18 cellular contexts compared by ENCODE assay signal in genomic region chr11:62015615-62016014, GRCh38. TPM values are rescaled to one million over a fixed set of nuclear protein-coding genes. Genes with fewer than 3 reads are reported as not detected.
DNase-seq lines count a peak whose midpoint lies in the region; ATAC-seq, FAIRE-seq and TF ChIP-seq lines count a peak whose summit lies in the region.
"Had no signal": no experiment of that assay in that cellular context is flagged by ENCODE, and none has a peak within 500 bp of the region (broad histone marks: within the 10 kb centered on the region; RNA-seq: fewer than 3 reads in every experiment).

No MANE protein-coding gene starts in this region.

- H3K36me3 Mint-ChIP-seq in GM23338 (ENCODE audit: low read depth), result peaks cover 1% of the 10 kb centered on the region; the same call in 2 of the 3 replicates
- H3K36me3 Mint-ChIP-seq: CD8-positive, alpha-beta memory T cell had no signal

- no peak overlapping the region for H3K4ac ChIP-seq in H1 (replicated peaks; ENCODE audit: insufficient read length, low read depth, low read length)

- H3K79me2 ChIP-seq in GM23338 (replicated peaks; ENCODE audit: insufficient read depth) (no peaks in the 10 kb centered on the region), H1 (ENCODE audit: control insufficient read depth in 1 of 2, insufficient read depth in 2 of 2, low read length in 2 of 2) (no peaks in the 10 kb centered on the region)

- H3K9me3 ChIP-seq in H1 (ENCODE audit: insufficient read depth in 2 of 2, low read depth in 1 of 2, low read length in 1 of 2) (peaks cover 0 to 1% of the 10 kb centered on the region in 2 experiments; a peak in 3 of 4 replicates), spleen (peaks cover 0 to under 1% (median 0%) of the 10 kb centered on the region in 8 donors)

- no peak for TF ChIP-seq RAD21 in H1 (IDR thresholded peaks at IDR 0.05 in 1 of 2, conservative IDR thresholded peaks at IDR 0.05 in 1 of 2; ENCODE audit: low read depth in 2 of 2, low read length in 2 of 2)

- H3K4me1 Mint-ChIP-seq in GM23338, result no peaks in the 10 kb centered on the region

- H3K27me3 ChIP-seq in GM23338 (ENCODE audit: insufficient read depth), result no peaks in the 10 kb centered on the region
- H3K27me3 ChIP-seq in H1 (replicated peaks in 1 of 4; ENCODE audit: control insufficient read depth in 3 of 4, extremely low read depth in 1 of 4, insufficient read depth in 3 of 4, low read length in 3 of 4), result no peaks in the 10 kb centered on the region
- H3K27me3 ChIP-seq in spleen (replicated peaks in 1 of 7), result no peaks in the 10 kb centered on the region

- H2BK12ac ChIP-seq in H1 (ENCODE audit: low read depth, low read length), result no peak overlapping the region

- no peak for TF ChIP-seq EP300 in H1 (IDR thresholded peaks at IDR 0.05; ENCODE audit: borderline replicate concordance in 1 of 2, low read depth in 2 of 2, low read length in 2 of 2)

- no peak overlapping the region for H2AK5ac ChIP-seq in H1 (ENCODE audit: low read depth, low read length)

- no peak overlapping the region for H3K18ac ChIP-seq in H1 (ENCODE audit: extremely low read depth, low read length)

- no peak overlapping the region for H2BK20ac ChIP-seq in H1 (ENCODE audit: low read length)

- CTCF ChIA-PET in H1 (lab: Charles Lee; ENCODE audit: partially characterized antibody), result interaction anchor here (0.7 to 3.6 kb wide), 4 partner anchors 11 to 115 kb away, joined by 3 to 14 read pairs (median 7); no protein-coding TSS in a partner anchor

- H2AFZ ChIP-seq in GM23338 (peak overlapping the region; percentile 43; the same call in 1 of the 2 replicates), H1 (ENCODE audit: low read length) (no peak overlapping the region)

- H4K20me1 ChIP-seq in GM23338 (replicated peaks; ENCODE audit: insufficient read depth) (no peaks in the 10 kb centered on the region), H1 (replicated peaks in 1 of 2; ENCODE audit: control insufficient read depth in 1 of 2, insufficient read depth in 2 of 2, low read length in 2 of 2) (no peaks in the 10 kb centered on the region)

- no peaks in the 10 kb centered on the region for H3K9me2 ChIP-seq in GM23338 (ENCODE audit: insufficient read depth)

- no peak overlapping the region for H4K5ac ChIP-seq in H1 (ENCODE audit: insufficient read length, low read depth, low read length)

- DNase-seq in GM23338 (ENCODE audit: low spot score), result no peak
- peak; percentile 58 for DNase-seq in RPMI7951 (ENCODE audit: low read depth)
- DNase-seq in H1 (ENCODE audit: low read depth in 1 of 2, low spot score in 2 of 2), result no peak
- peak; percentile 13 for DNase-seq in spleen
- no peak for DNase-seq in Right ventricle myocardium superior
- DNase-seq in LoVo (ENCODE audit: low spot score), result no peak
- no peak for DNase-seq in hepatic stellate cell (ENCODE audit: low spot score)
- DNase-seq: CD8-positive, alpha-beta memory T cell; DND-41; GF-D8; H9; NCI-H146; NCI-H226; NCI-H526 treated with DMSO at 0.1 percent for 48 hours; SIG-M5 had no signal

- H2BK120ac ChIP-seq in H1 (replicated peaks; ENCODE audit: low read depth, low read length), result no peak overlapping the region

- H3F3A ChIP-seq in GM23338 (replicated peaks; ENCODE audit: low read depth), result no peaks in the 10 kb centered on the region

- no peak overlapping the region for H3K4me3 ChIP-seq in GM23338
- H3K4me3 ChIP-seq in H1 (ENCODE audit: extremely low read depth in 1 of 4, insufficient read depth in 2 of 4, low read depth in 3 of 4, low read length in 4 of 4), result no peak overlapping the region
- no peak overlapping the region for H3K4me3 ChIP-seq in spleen

- no peaks in the 10 kb centered on the region for H3K36me3 ChIP-seq in GM23338 (ENCODE audit: insufficient read depth)
- H3K36me3 ChIP-seq in H1 (ENCODE audit: control insufficient read depth in 2 of 4, insufficient read depth in 4 of 4, low read length in 3 of 4), result no peaks in the 10 kb centered on the region
- H3K36me3 ChIP-seq in spleen, result no peaks in the 10 kb centered on the region

- TF ChIP-seq POLR2A in H1 (IDR thresholded peaks at IDR 0.05; ENCODE audit: control extremely low read depth in 1 of 2, low read depth in 2 of 2, low read length in 2 of 2) (no peak), spleen (IDR thresholded peaks at IDR 0.05) (no peak)

- H2BK5ac ChIP-seq in H1 (ENCODE audit: low read depth, low read length), result no peak overlapping the region

- H3K27ac ChIP-seq in GM23338 (ENCODE audit: low read depth) (no peak overlapping the region), H1 (ENCODE audit: low read depth, low read length) (no peak overlapping the region), spleen (no peak overlapping the region)

- WGBS in H1 (ENCODE audit: extremely low coverage in 1 of 2, insufficient coverage in 1 of 2, insufficient read length in 1 of 2, insufficient replicate concordance in 2 of 2, low coverage in 1 of 2, low lambda C conversion rate in 2 of 2, missing lambda C conversion rate in 1 of 2), 2 experiments, result 94% methylated on average over 7 of the region's 7 CpGs; no CpG with 5 or more reads in 1 of the 2 experiments
- WGBS in spleen, 5 donors, result 81 to 91% (median 85%) methylated on average over 7 of the region's 7 CpGs

- peak overlapping the region; percentile 55 for H4K91ac ChIP-seq in H1 (replicated peaks; ENCODE audit: insufficient read length, low read length)

- no peaks in the 10 kb centered on the region for H3K23me2 ChIP-seq in H1 (ENCODE audit: low read depth, low read length)

- no peak overlapping the region for H3K56ac ChIP-seq in H1 (replicated peaks; ENCODE audit: insufficient read length, low read depth, low read length)

- peak overlapping the region; percentile 57; the same call in 1 of the 2 replicates for H4K8ac ChIP-seq in H1 (ENCODE audit: extremely low read depth, insufficient read depth, low read length)

- POLR2A ChIA-PET in H1 (lab: Charles Lee; ENCODE audit: partially characterized antibody), result no interaction called here

- TF ChIP-seq CTCF in GM23338 (conservative IDR thresholded peaks at IDR 0.05; ENCODE audit: low read depth in 2 of 2) (0 out of 4 replicates have a peak, but pooled peaks of 1 of the 2 experiments have one; percentile 5), H1 (IDR thresholded peaks at IDR 0.05; ENCODE audit: control extremely low read depth in 1 of 3, insufficient read depth in 1 of 3, low read depth in 1 of 3, low read length in 3 of 3) (no peak), spleen (IDR thresholded peaks at IDR 0.05 in 8 of 11, conservative IDR thresholded peaks at IDR 0.05 in 3 of 11) (no peak)

- no peak for ATAC-seq in GM23338
- ATAC-seq in Right ventricle myocardium superior (ENCODE audit: poor library complexity), result no peak
- no peak for ATAC-seq in GM21381 (IDR thresholded peaks at IDR 0.05; ENCODE audit: unreplicated experiment)
- ATAC-seq: Panc1 had no signal

- no peak for FAIRE-seq in H1 (lab: Jason Lieb, UNC)

- H3K79me1 ChIP-seq in H1 (ENCODE audit: low read depth, low read length), result no peaks in the 10 kb centered on the region

- H3K23ac ChIP-seq in H1 (ENCODE audit: insufficient read length), result no peak overlapping the region

- H3K27me3 Mint-ChIP-seq in GM23338 (ENCODE audit: insufficient read depth, low read depth, poor library complexity), result peaks cover 11% of the 10 kb centered on the region

- no peak overlapping the region for H2BK15ac ChIP-seq in H1 (ENCODE audit: low read length)

- H3K9me3 Mint-ChIP-seq in GM23338, result peaks cover 12% of the 10 kb centered on the region; the same call in 2 of the 3 replicates

- no peak overlapping the region for H3K9ac ChIP-seq in H1 (replicated peaks in 1 of 4; ENCODE audit: extremely low read depth in 1 of 4, low read depth in 3 of 4, low read length in 3 of 4)

- H3K14ac ChIP-seq in H1 (ENCODE audit: insufficient read length), result no peak overlapping the region

- no peak overlapping the region for H3K4me3 Mint-ChIP-seq in GM23338
- H3K4me3 Mint-ChIP-seq: B cell; CD8-positive, alpha-beta memory T cell; H9 had no signal

- H3K4me2 ChIP-seq in GM23338, result no peak overlapping the region
- no peak overlapping the region for H3K4me2 ChIP-seq in H1 (ENCODE audit: insufficient read depth in 1 of 2, low read depth in 2 of 2, low read length in 2 of 2)

- no peaks in the 10 kb centered on the region for H3K4me1 ChIP-seq in GM23338 (ENCODE audit: insufficient read depth)
- H3K4me1 ChIP-seq in H1 (replicated peaks in 1 of 4; ENCODE audit: control insufficient read depth in 3 of 4, insufficient read depth in 4 of 4, low read length in 3 of 4), result peaks cover 0 to 3% (median 0%) of the 10 kb centered on the region in 4 experiments; a peak in 1 of 7 replicates
- peaks cover 0 to 21% (median 2%) of the 10 kb centered on the region in 6 donors for H3K4me1 ChIP-seq in spleen

- no peak overlapping the region for H3K27ac Mint-ChIP-seq in GM23338
- H3K27ac Mint-ChIP-seq: B cell had no signal

- intact Hi-C loops in spleen (cut with DNase I; ENCODE audit: low total_unique reads), result no loop called here
- intact Hi-C loops in Right ventricle myocardium superior (cut with DNase I), result no loop called here

TF ChIP-seq in GM23338, 12 proteins besides CTCF, POLR2A, EP300 and RAD21 (continues in another document):
- TF ChIP-seq ZNF114 (CRISPR knock-in tag; IDR thresholded peaks at IDR 0.05) (no peak), JUNB (IDR thresholded peaks at IDR 0.05; ENCODE audit: unreplicated experiment) (no peak), STAT1 (IDR thresholded peaks at IDR 0.05; ENCODE audit: unreplicated experiment) (no peak), NANOG (IDR thresholded peaks at IDR 0.05; ENCODE audit: borderline replicate concordance) (no peak)

RNA-seq across cellular contexts. Expression of gene FTH1, which starts 48.2 kb away (rescaled TPM):
- total RNA-seq in GM23338 (2014; rRNA removed; shearing (Covaris generic)), result 718 and 839 TPM in 2 replicates
- polyA plus RNA-seq in GM23338 (2016; fragmentation: Nextera tagmentation; extraction: Ambion mirVana) (2,531 and 2,750 TPM in 2 replicates), H1 (2011; rRNA removed) (895 and 1,153 TPM in 2 replicates), spleen (1,000 to 10,000 TPM; 2,005 to 3,321 (median 2,533) TPM)
- 726 and 869 TPM in 2 replicates for total RNA-seq in RPMI7951 (2014; rRNA removed; shearing (Covaris generic))
- 1,461 and 1,535 TPM in 2 replicates for total RNA-seq in H1 (2021; fragmentation: NEBNext Ultra II Directional; extraction: Animal tissue kit (Norgen Biotek cat#: 25700))
- 859 TPM for polyA plus RNA-seq in H1 (2011; cell fraction: cytosol; rRNA removed)
- polyA plus RNA-seq in H1 (2011; cell fraction: nucleus; rRNA removed), result 858 TPM
- 2,371 to 2,868 TPM (median 2,459 TPM) in 4 replicates for polyA plus RNA-seq in H1 (2012, experiment 1 of 2)
- polyA plus RNA-seq in H1 (2012, experiment 2 of 2), result 3,437 TPM
- 1,345 TPM for polyA plus RNA-seq in H1 (2013, experiment 1 of 2)
- polyA plus RNA-seq in H1 (2013, experiment 2 of 2), result 1,427 TPM
- 388 and 391 TPM in 2 replicates for polyA minus RNA-seq in H1 (2011; rRNA and poly(A)+ RNA removed)
- 705 TPM for polyA minus RNA-seq in H1 (2011; cell fraction: cytosol; rRNA and poly(A)+ RNA removed)
- polyA minus RNA-seq in H1 (2011; cell fraction: nucleus; rRNA and poly(A)+ RNA removed), result 403 TPM
- total RNA-seq in spleen (1,000 to 10,000 TPM; 1,915 to 2,864 (median 2,469) TPM), Right ventricle myocardium superior (2,228 TPM)

Comparison
In these comparisons a context has a peak if more than half of its experiments do, and no peak if none do; other contexts are left out.
1. DNase-seq: peak in RPMI7951 (single experiment) and spleen (single experiment); none in GM23338 (single experiment), H1 (0 of 2), Right ventricle myocardium superior (single experiment), LoVo (single experiment) and hepatic stellate cell (single experiment).